8 cellular contexts compared by ENCODE assay signal in genomic region chr11:8809605-8810272, GRCh38.
A peak's percentile ranks its signal among the peaks of the same experiment; 100 is the strongest.
DNase-seq lines count a peak whose midpoint lies in the region; ATAC-seq and TF ChIP-seq lines count a peak whose summit lies in the region.

No MANE protein-coding gene starts in this region.

- peak overlapping the region; percentile 50 for H4K8ac ChIP-seq in mesenchymal stem cell (ENCODE audit: low read length)

- peak overlapping the region; percentile 0 to 67 for H3K18ac ChIP-seq in mesenchymal stem cell (ENCODE audit: low read depth in 1 of 2, low read length in 2 of 2)

- H3K9me3 ChIP-seq in ectodermal cell (ENCODE audit: control insufficient read depth, low read length) (no peaks in the 10 kb centered on the region), mesenchymal stem cell (ENCODE audit: control insufficient read depth, low read length) (no peaks in the 10 kb centered on the region), transverse colon (no peaks in the 10 kb centered on the region)

- H3K4me1 ChIP-seq in ectodermal cell (ENCODE audit: control insufficient read depth, insufficient read depth, low read length): peaks cover 68% of the 10 kb centered on the region
- peaks cover 35% of the 10 kb centered on the region for H3K4me1 ChIP-seq in mesenchymal stem cell (ENCODE audit: control insufficient read depth, insufficient read depth, low read depth, low read length)
- peaks cover 15 to 79% (median 53%) of the 10 kb centered on the region in 4 donors for H3K4me1 ChIP-seq in transverse colon

- H3K4me2 ChIP-seq in mesenchymal stem cell (ENCODE audit: low read length, poor library complexity, severe bottlenecking): peak overlapping the region; percentile 76

- H2BK12ac ChIP-seq in mesenchymal stem cell (ENCODE audit: low read length in 2 of 2): peak overlapping the region in 1 of 2 experiments; percentile 53

- no peak overlapping the region for H2AFZ ChIP-seq in mesenchymal stem cell (ENCODE audit: low read depth, low read length)

- H4K91ac ChIP-seq in mesenchymal stem cell (ENCODE audit: low read length): no peak overlapping the region

- H3K4me3 ChIP-seq in ectodermal cell (ENCODE audit: insufficient read depth, low read depth, low read length) (peak overlapping the region; percentile 44), mesenchymal stem cell (ENCODE audit: insufficient read depth in 1 of 2, low read depth in 1 of 2, low read length in 2 of 2) (peak overlapping the region; percentile 21 to 89), transverse colon (peak overlapping the region; percentile 46 to 58 (median 50))

- peak; percentile 23 for DNase-seq in NCI-H2227 (lab: John Stamatoyannopoulos, UW; ENCODE audit: unreplicated experiment)
- DNase-seq in NCI-H2227 treated with DMSO at 0.1 percent for 48 hours (lab: John Stamatoyannopoulos, UW): no peak
- DNase-seq in mesenchymal stem cell: peak; percentile 55
- no peak for DNase-seq in transverse colon

- intact Hi-C loops in transverse colon (cut with DNase I; ENCODE audit: low total_unique reads): loop anchor here (5.0 kb wide), 1 partner anchor 102 kb away; no protein-coding TSS in a partner anchor

- in situ Hi-C loops in transverse colon (cut with MboI; ENCODE audit: low pct_ligation_motif_present in 1 of 4, low pct_unique_long_range_greater_than_20kb in 1 of 4, low sequenced_read_pairs in 3 of 4): loop anchor here in 2 of 4 donors (10.0 kb wide), 1 partner anchor 125 kb away; the partner anchor contains the start of genes RPL27A (in 2 of the 2) and TRIM66 (in 2 of the 2)

- H3K23ac ChIP-seq in mesenchymal stem cell (ENCODE audit: low read length in 2 of 2): no peak overlapping the region

- H2BK15ac ChIP-seq in mesenchymal stem cell (ENCODE audit: low read depth, poor library complexity, severe bottlenecking): peak overlapping the region; percentile 21

- H3K14ac ChIP-seq in mesenchymal stem cell (ENCODE audit: low read length in 2 of 2): no peak overlapping the region

- no peak for TF ChIP-seq CTCF in transverse colon (IDR thresholded peaks at IDR 0.05)

- peaks cover 21% of the 10 kb centered on the region for H3K79me1 ChIP-seq in mesenchymal stem cell (replicated peaks; ENCODE audit: low read length, poor library complexity, severe bottlenecking)

- H3K27ac ChIP-seq in ectodermal cell (ENCODE audit: insufficient read depth, low read depth, low read length, poor library complexity, severe bottlenecking) (peak overlapping the region; percentile 87), mesenchymal stem cell (ENCODE audit: low read length, poor library complexity, severe bottlenecking) (peak overlapping the region; percentile 95), transverse colon (peak overlapping the region; percentile 89 to 91 (median 90))

- no peak for TF ChIP-seq POLR2A in transverse colon (IDR thresholded peaks at IDR 0.05)

- H3K27me3 ChIP-seq in ectodermal cell (ENCODE audit: control insufficient read depth, insufficient read depth, low read length, poor library complexity, severe bottlenecking): no peaks in the 10 kb centered on the region
- H3K27me3 ChIP-seq in mesenchymal stem cell (ENCODE audit: control insufficient read depth in 1 of 2, insufficient read depth in 1 of 2, low read length in 2 of 2): no peaks in the 10 kb centered on the region
- no peaks in the 10 kb centered on the region for H3K27me3 ChIP-seq in transverse colon

- H3K36me3 ChIP-seq in ectodermal cell (ENCODE audit: control insufficient read depth, insufficient read depth, low read length) (no peaks in the 10 kb centered on the region), mesenchymal stem cell (ENCODE audit: control insufficient read depth in 1 of 2, insufficient read depth in 2 of 2, low read depth in 1 of 2, low read length in 2 of 2) (peaks cover 3 to 4% of the 10 kb centered on the region in 2 experiments), transverse colon (no peaks in the 10 kb centered on the region)

- H2BK5ac ChIP-seq in mesenchymal stem cell (ENCODE audit: low read depth, low read length, poor library complexity, severe bottlenecking): no peak overlapping the region

- H2AK5ac ChIP-seq in mesenchymal stem cell (ENCODE audit: low read length, severe bottlenecking): no peak overlapping the region

- peak overlapping the region in 1 of 2 experiments; percentile 35 for H3K4ac ChIP-seq in mesenchymal stem cell (ENCODE audit: low read depth in 1 of 2, low read length in 2 of 2)

- TF ChIP-seq EP300 in transverse colon (IDR thresholded peaks at IDR 0.05; ENCODE audit: low read depth): no peak

- ATAC-seq in GM19467 (IDR thresholded peaks at IDR 0.05; ENCODE audit: unreplicated experiment) (no peak), GM18861 (IDR thresholded peaks at IDR 0.05; ENCODE audit: unreplicated experiment) (no peak), HG02798 (IDR thresholded peaks at IDR 0.05; ENCODE audit: poor library complexity, unreplicated experiment) (no peak)

- H3K9ac ChIP-seq in mesenchymal stem cell (ENCODE audit: low read length): peak overlapping the region; percentile 96

- 58 to 64% methylated on average over 6 to 7 of the region's 7 CpGs for WGBS in ectodermal cell, 2 experiments
- 61% methylated on average over 4 of the region's 7 CpGs for WGBS in mesenchymal stem cell
- 19 to 30% methylated on average over 4 to 7 of the region's 7 CpGs for WGBS in transverse colon (ENCODE audit: low coverage in 1 of 2), 2 donors

- H2BK120ac ChIP-seq in mesenchymal stem cell (ENCODE audit: low read depth, low read length): peak overlapping the region; percentile 42

Comparison
In these comparisons a context has a peak if more than half of its experiments do, and no peak if none do; other contexts are left out.
1. DNase-seq: peak in NCI-H2227 (single experiment) and mesenchymal stem cell (single experiment); none in NCI-H2227 treated with DMSO at 0.1 percent for 48 hours (single experiment) and transverse colon (single experiment).
2. Peak in every context shown above with its lines, with median percentiles within 50 percentile points of each other: H3K27ac ChIP-seq and H3K4me3 ChIP-seq.